Comparison of ENCODE assay signal across 41 cellular contexts in the genomic region with DNA sequence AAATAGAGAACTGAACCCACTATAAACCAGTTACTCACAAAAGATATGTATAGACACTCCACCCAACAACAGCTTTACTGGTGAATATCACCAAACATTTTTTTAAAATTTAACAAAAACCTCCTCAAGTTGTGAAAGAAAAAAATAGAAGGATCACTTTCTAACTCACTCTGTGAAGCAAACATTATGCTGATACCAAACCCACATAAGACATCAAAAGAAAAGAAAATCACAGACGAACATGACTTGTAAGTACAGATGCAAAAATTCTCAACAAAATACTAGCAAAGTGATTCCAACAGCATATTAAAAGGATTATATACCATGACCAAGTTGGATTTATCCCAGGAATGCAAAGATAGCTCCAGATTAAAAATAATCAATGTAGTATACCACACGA. TPM values are rescaled to one million over a fixed set of nuclear protein-coding genes. Genes with fewer than 3 reads are reported as not detected.
"Had no signal": no experiment of that assay in that cellular context is flagged by ENCODE, and none has a peak within 500 bp of the region (broad histone marks: within the 10 kb centered on the region; RNA-seq: fewer than 3 reads in every experiment).

No MANE protein-coding gene starts in this region.

- H3K4me3 ChIP-seq: ascending aorta, cardiac muscle cell had no signal

- H3K4me1 Mint-ChIP-seq: activated CD4-positive, alpha-beta T cell treated with anti-CD3 and anti-CD28 coated beads, Interleukin-2, amount 10 ng/mL, durations not matched to agents 7 days and 5 days; activated naive CD8-positive, alpha-beta T cell treated with anti-CD3 and anti-CD28 coated beads, Interleukin-2, amount 10 ng/mL, durations not matched to agents 7 days and 5 days had no signal

- H3K36me3 ChIP-seq: ascending aorta, cardiac muscle cell, WERI-Rb-1 had no signal

- H3K36me3 Mint-ChIP-seq: activated naive CD4-positive, alpha-beta T cell treated with anti-CD3 and anti-CD28 coated beads, Interleukin-2, amount 10 ng/mL, durations not matched to agents 7 days and 5 days; activated naive CD8-positive, alpha-beta T cell treated with anti-CD3 and anti-CD28 coated beads, Interleukin-2, amount 10 ng/mL, durations not matched to agents 7 days and 5 days; brain had no signal

- H3K4me3 Mint-ChIP-seq: activated CD4-positive, alpha-beta memory T cell treated with anti-CD3 and anti-CD28 coated beads, Interleukin-2, amount 10 ng/mL, durations not matched to agents 7 days and 5 days; activated CD4-positive, alpha-beta T cell treated with anti-CD3 and anti-CD28 coated beads for 36 hours; activated CD4-positive, alpha-beta T cell treated with anti-CD3 and anti-CD28 coated beads, Interleukin-2, amount 10 ng/mL, durations not matched to agents 7 days and 5 days; activated CD8-positive, alpha-beta memory T cell treated with anti-CD3 and anti-CD28 coated beads, Interleukin-2, amount 10 ng/mL, durations not matched to agents 7 days and 5 days; activated CD8-positive, alpha-beta T cell treated with anti-CD3 and anti-CD28 coated beads, Interleukin-2, amount 10 ng/mL, durations not matched to agents 7 days and 5 days; activated naive CD4-positive, alpha-beta T cell treated with anti-CD3 and anti-CD28 coated beads, Interleukin-2, amount 10 ng/mL, durations not matched to agents 7 days and 5 days; activated naive CD4-positive, alpha-beta T cell treated with anti-CD3 and anti-CD28 coated beads, Interleukin-2, amount 50 U/mL, for 24 hours; activated naive CD8-positive, alpha-beta T cell; activated naive CD8-positive, alpha-beta T cell treated with anti-CD3 and anti-CD28 coated beads, Interleukin-2, amount 10 ng/mL, durations not matched to agents 7 days and 5 days; activated naive CD8-positive, alpha-beta T cell treated with anti-CD3 and anti-CD28 coated beads, Interleukin-2, amount 50 U/mL, for 24 hours; activated T-cell treated with anti-CD3 and anti-CD28 coated beads, Interleukin-2, amount 50 U/mL, for 24 hours; brain; central memory CD8-positive, alpha-beta T cell; T-helper 1 cell treated with Interleukin-12 subunit alpha and Interleukin-12 subunit beta and Interleukin-4 antibody, amounts not matched to agents 30 μg/mL and 1 μg/mL, for 36 hours; T-helper 2 cell treated with Interferon-gamma antibody and Interleukin-4, amounts not matched to agents 5 μg/mL and 100 μg/mL, for 36 hours; WTC11 had no signal

- H3K27me3 ChIP-seq: ascending aorta, cardiac muscle cell had no signal

- H3K27ac ChIP-seq: ascending aorta, cardiac muscle cell had no signal

- ATAC-seq: activated CD4-positive, alpha-beta T cell treated with anti-CD3 and anti-CD28 coated beads for 36 hours; activated CD4-positive, CD25-positive, alpha-beta regulatory T cell treated with anti-CD3 and anti-CD28 coated beads, Interleukin-2, amount 50 U/mL, for 24 hours; activated CD8-positive, alpha-beta memory T cell treated with anti-CD3 and anti-CD28 coated beads, Interleukin-2, amount 10 ng/mL, durations not matched to agents 7 days and 5 days; activated CD8-positive, alpha-beta T cell treated with anti-CD3 and anti-CD28 coated beads, Interleukin-2, amount 10 ng/mL, durations not matched to agents 7 days and 5 days; activated naive CD8-positive, alpha-beta T cell treated with anti-CD3 and anti-CD28 coated beads, Interleukin-2, amount 50 U/mL, for 24 hours; WTC11 had no signal

- H3K27ac Mint-ChIP-seq: activated CD4-positive, alpha-beta memory T cell treated with anti-CD3 and anti-CD28 coated beads, Interleukin-2, amount 10 ng/mL, durations not matched to agents 7 days and 5 days; activated CD4-positive, alpha-beta T cell treated with anti-CD3 and anti-CD28 coated beads for 36 hours; activated CD4-positive, alpha-beta T cell treated with anti-CD3 and anti-CD28 coated beads, Interleukin-2, amount 10 ng/mL, durations not matched to agents 7 days and 5 days; activated CD8-positive, alpha-beta memory T cell treated with anti-CD3 and anti-CD28 coated beads, Interleukin-2, amount 10 ng/mL, durations not matched to agents 7 days and 5 days; activated CD8-positive, alpha-beta T cell treated with anti-CD3 and anti-CD28 coated beads, Interleukin-2, amount 10 ng/mL, durations not matched to agents 7 days and 5 days; activated naive CD4-positive, alpha-beta T cell treated with anti-CD3 and anti-CD28 coated beads, Interleukin-2, amount 10 ng/mL, durations not matched to agents 7 days and 5 days; activated naive CD8-positive, alpha-beta T cell; activated naive CD8-positive, alpha-beta T cell treated with anti-CD3 and anti-CD28 coated beads, Interleukin-2, amount 10 ng/mL, durations not matched to agents 7 days and 5 days; activated naive CD8-positive, alpha-beta T cell treated with anti-CD3 and anti-CD28 coated beads, Interleukin-2, amount 50 U/mL, for 24 hours; activated T-cell treated with anti-CD3 and anti-CD28 coated beads, Interleukin-2, amount 50 U/mL, for 24 hours; activated T-helper 2 cell treated with anti-CD3 and anti-CD28 coated beads, Interferon-gamma antibody, Interleukin-2, Interleukin-4, amounts not matched to agents 10 μg/mL and 5 μg/mL and 100 μg/mL, durations not matched to agents 14 hours and 24 hours and 36 hours; brain; T-helper 1 cell treated with Interleukin-12 subunit alpha and Interleukin-12 subunit beta and Interleukin-4 antibody, amounts not matched to agents 30 μg/mL and 1 μg/mL, for 36 hours; T-helper 2 cell treated with Interferon-gamma antibody and Interleukin-4, amounts not matched to agents 5 μg/mL and 100 μg/mL, for 36 hours; WTC11 had no signal

- H3K4me1 ChIP-seq: ascending aorta had no signal

- H3K27me3 Mint-ChIP-seq: activated naive CD8-positive, alpha-beta T cell had no signal

- DNase-seq: activated CD4-positive, alpha-beta memory T cell treated with anti-CD3 and anti-CD28 coated beads, Interleukin-2, amount 10 ng/mL, durations not matched to agents 7 days and 5 days; activated CD4-positive, alpha-beta T cell treated with anti-CD3 and anti-CD28 coated beads for 1 hour; activated CD4-positive, alpha-beta T cell treated with anti-CD3 and anti-CD28 coated beads for 36 hours; activated CD4-positive, alpha-beta T cell treated with anti-CD3 and anti-CD28 coated beads for 48 hours; activated CD4-positive, alpha-beta T cell treated with anti-CD3 and anti-CD28 coated beads, Interleukin-2, amount 10 ng/mL, durations not matched to agents 7 days and 5 days; activated CD4-positive, alpha-beta T cell treated with anti-CD3 and anti-CD28 coated beads, Interleukin-2, amount 50 U/mL, for 48 hours; activated CD4-positive, CD25-positive, alpha-beta regulatory T cell; activated CD8-positive, alpha-beta memory T cell treated with anti-CD3 and anti-CD28 coated beads for 24 hours; activated CD8-positive, alpha-beta memory T cell treated with anti-CD3 and anti-CD28 coated beads, Interleukin-2, amount 10 ng/mL, durations not matched to agents 7 days and 5 days; activated CD8-positive, alpha-beta memory T cell treated with anti-CD3 and anti-CD28 coated beads, Interleukin-2, amount 50 U/mL, for 48 hours; activated CD8-positive, alpha-beta T cell treated with anti-CD3 and anti-CD28 coated beads, Interleukin-2, amount 10 ng/mL, durations not matched to agents 7 days and 5 days; activated effector memory CD4-positive, alpha-beta T cell treated with Interleukin-2 at 50 U/mL for 16 hours; activated gamma-delta T cell; activated naive CD4-positive, alpha-beta T cell treated with anti-CD3 and anti-CD28 coated beads, Interleukin-2, amount 10 ng/mL, durations not matched to agents 7 days and 5 days; activated naive CD4-positive, alpha-beta T cell treated with Interleukin-2 at 50 U/mL for 16 hours; activated naive CD8-positive, alpha-beta T cell treated with anti-CD3 and anti-CD28 coated beads, Interleukin-2, amount 10 ng/mL, durations not matched to agents 7 days and 5 days; activated naive CD8-positive, alpha-beta T cell treated with anti-CD3 and anti-CD28 coated beads, Interleukin-2, amount 50 U/mL, for 24 hours; activated T-cell treated with anti-CD3 and anti-CD28 coated beads, Interleukin-2, amount 50 U/mL, for 24 hours; activated T-cell treated with anti-CD3 and anti-CD28 coated beads, Interleukin-2, amount 50 U/mL, for 48 hours; amygdala; anterior cingulate cortex; caudate nucleus; cerebellar nuclear complex; T-helper 1 cell; T-helper 2 cell; T-helper 9 cell had no signal

RNA-seq across cellular contexts. Expression of a gene that starts 5.3 kb away (rescaled TPM):
- total RNA-seq: activated CD4-positive, alpha-beta memory T cell treated with anti-CD3 and anti-CD28 coated beads, Interleukin-2, amount 10 ng/mL, durations not matched to agents 7 days and 5 days; activated CD4-positive, alpha-beta T cell treated with anti-CD3 and anti-CD28 coated beads for 36 hours; activated CD4-positive, alpha-beta T cell treated with anti-CD3 and anti-CD28 coated beads, Interleukin-2, amount 10 ng/mL, durations not matched to agents 7 days and 5 days; activated CD8-positive, alpha-beta memory T cell treated with anti-CD3 and anti-CD28 coated beads, Interleukin-2, amount 10 ng/mL, durations not matched to agents 7 days and 5 days; activated CD8-positive, alpha-beta T cell treated with anti-CD3 and anti-CD28 coated beads, Interleukin-2, amount 10 ng/mL, durations not matched to agents 7 days and 5 days; activated naive CD8-positive, alpha-beta T cell treated with anti-CD3 and anti-CD28 coated beads, Interleukin-2, amount 10 ng/mL, durations not matched to agents 7 days and 5 days; activated T-helper 2 cell treated with anti-CD3 and anti-CD28 coated beads, Interferon-gamma antibody, Interleukin-2, Interleukin-4, amounts not matched to agents 10 μg/mL and 5 μg/mL and 100 μg/mL, durations not matched to agents 14 hours and 24 hours and 36 hours; ascending aorta; bronchial epithelial cell; cardiac muscle cell; chondrocyte; WTC11 had no signal
- polyA plus RNA-seq: adipose tissue, cardiac muscle cell had no signal

RNA-seq across cellular contexts. Expression of a gene that starts 9.7 kb away (rescaled TPM):
- total RNA-seq: activated CD4-positive, alpha-beta memory T cell treated with anti-CD3 and anti-CD28 coated beads, Interleukin-2, amount 10 ng/mL, durations not matched to agents 7 days and 5 days; activated CD4-positive, alpha-beta T cell treated with anti-CD3 and anti-CD28 coated beads for 36 hours; activated CD4-positive, alpha-beta T cell treated with anti-CD3 and anti-CD28 coated beads, Interleukin-2, amount 10 ng/mL, durations not matched to agents 7 days and 5 days; activated CD8-positive, alpha-beta memory T cell treated with anti-CD3 and anti-CD28 coated beads, Interleukin-2, amount 10 ng/mL, durations not matched to agents 7 days and 5 days; activated CD8-positive, alpha-beta T cell treated with anti-CD3 and anti-CD28 coated beads, Interleukin-2, amount 10 ng/mL, durations not matched to agents 7 days and 5 days; activated naive CD8-positive, alpha-beta T cell treated with anti-CD3 and anti-CD28 coated beads, Interleukin-2, amount 10 ng/mL, durations not matched to agents 7 days and 5 days; activated T-helper 2 cell treated with anti-CD3 and anti-CD28 coated beads, Interferon-gamma antibody, Interleukin-2, Interleukin-4, amounts not matched to agents 10 μg/mL and 5 μg/mL and 100 μg/mL, durations not matched to agents 14 hours and 24 hours and 36 hours; ascending aorta; bronchial epithelial cell; cardiac muscle cell; chondrocyte had no signal
- polyA plus RNA-seq: adipose tissue, cardiac muscle cell had no signal

RNA-seq across cellular contexts. Expression of a gene that starts 19.7 kb away (rescaled TPM):
- total RNA-seq: activated CD4-positive, alpha-beta memory T cell treated with anti-CD3 and anti-CD28 coated beads, Interleukin-2, amount 10 ng/mL, durations not matched to agents 7 days and 5 days; activated CD4-positive, alpha-beta T cell treated with anti-CD3 and anti-CD28 coated beads for 36 hours; activated CD4-positive, alpha-beta T cell treated with anti-CD3 and anti-CD28 coated beads, Interleukin-2, amount 10 ng/mL, durations not matched to agents 7 days and 5 days; activated CD8-positive, alpha-beta memory T cell treated with anti-CD3 and anti-CD28 coated beads, Interleukin-2, amount 10 ng/mL, durations not matched to agents 7 days and 5 days; activated CD8-positive, alpha-beta T cell treated with anti-CD3 and anti-CD28 coated beads, Interleukin-2, amount 10 ng/mL, durations not matched to agents 7 days and 5 days; activated naive CD8-positive, alpha-beta T cell treated with anti-CD3 and anti-CD28 coated beads, Interleukin-2, amount 10 ng/mL, durations not matched to agents 7 days and 5 days; activated T-helper 2 cell treated with anti-CD3 and anti-CD28 coated beads, Interferon-gamma antibody, Interleukin-2, Interleukin-4, amounts not matched to agents 10 μg/mL and 5 μg/mL and 100 μg/mL, durations not matched to agents 14 hours and 24 hours and 36 hours; ascending aorta; bronchial epithelial cell had no signal

RNA-seq across cellular contexts. Expression of a gene that starts 25.0 kb away (rescaled TPM):
- total RNA-seq: activated CD4-positive, alpha-beta memory T cell treated with anti-CD3 and anti-CD28 coated beads, Interleukin-2, amount 10 ng/mL, durations not matched to agents 7 days and 5 days; activated CD4-positive, alpha-beta T cell treated with anti-CD3 and anti-CD28 coated beads for 36 hours; activated CD4-positive, alpha-beta T cell treated with anti-CD3 and anti-CD28 coated beads, Interleukin-2, amount 10 ng/mL, durations not matched to agents 7 days and 5 days; activated CD8-positive, alpha-beta memory T cell treated with anti-CD3 and anti-CD28 coated beads, Interleukin-2, amount 10 ng/mL, durations not matched to agents 7 days and 5 days; activated CD8-positive, alpha-beta T cell treated with anti-CD3 and anti-CD28 coated beads, Interleukin-2, amount 10 ng/mL, durations not matched to agents 7 days and 5 days; activated naive CD8-positive, alpha-beta T cell treated with anti-CD3 and anti-CD28 coated beads, Interleukin-2, amount 10 ng/mL, durations not matched to agents 7 days and 5 days; activated T-helper 2 cell treated with anti-CD3 and anti-CD28 coated beads, Interferon-gamma antibody, Interleukin-2, Interleukin-4, amounts not matched to agents 10 μg/mL and 5 μg/mL and 100 μg/mL, durations not matched to agents 14 hours and 24 hours and 36 hours; ascending aorta; bronchial epithelial cell; cardiac muscle cell; chondrocyte; WTC11 had no signal
- polyA plus RNA-seq: cardiac muscle cell had no signal

RNA-seq across cellular contexts. Expression of a gene that starts 34.0 kb away (rescaled TPM):
- total RNA-seq: activated CD4-positive, alpha-beta memory T cell treated with anti-CD3 and anti-CD28 coated beads, Interleukin-2, amount 10 ng/mL, durations not matched to agents 7 days and 5 days; activated CD4-positive, alpha-beta T cell treated with anti-CD3 and anti-CD28 coated beads for 36 hours; activated CD4-positive, alpha-beta T cell treated with anti-CD3 and anti-CD28 coated beads, Interleukin-2, amount 10 ng/mL, durations not matched to agents 7 days and 5 days; activated CD8-positive, alpha-beta memory T cell treated with anti-CD3 and anti-CD28 coated beads, Interleukin-2, amount 10 ng/mL, durations not matched to agents 7 days and 5 days; activated CD8-positive, alpha-beta T cell treated with anti-CD3 and anti-CD28 coated beads, Interleukin-2, amount 10 ng/mL, durations not matched to agents 7 days and 5 days; activated naive CD8-positive, alpha-beta T cell treated with anti-CD3 and anti-CD28 coated beads, Interleukin-2, amount 10 ng/mL, durations not matched to agents 7 days and 5 days; activated T-helper 2 cell treated with anti-CD3 and anti-CD28 coated beads, Interferon-gamma antibody, Interleukin-2, Interleukin-4, amounts not matched to agents 10 μg/mL and 5 μg/mL and 100 μg/mL, durations not matched to agents 14 hours and 24 hours and 36 hours; ascending aorta; bronchial epithelial cell; cardiac muscle cell; chondrocyte; WTC11 had no signal
- polyA plus RNA-seq: adipose tissue, cardiac muscle cell had no signal
